In genomic region chr6:83192871-83193746, GRCh38 we compare ENCODE assay signal across 1 cellular context.
TF ChIP-seq lines count a peak whose summit lies in the region.

Gene PGM3, minus strand, starts transcription at chr6:83193265. Its CDS starts 2,253 bp downstream, at chr6:83191012.
Gene RWDD2A, plus strand, starts transcription at chr6:83193357. Its CDS starts 1,095 bp downstream, at chr6:83194452.

TF ChIP-seq in HEK293, 187 proteins besides CTCF, POLR2A, EP300 and RAD21 (continued from another document and continues in another):
- TF ChIP-seq ZNF76 (tag by site-specific recombination; IDR thresholded peaks at IDR 0.05; ENCODE audit: borderline replicate concordance, low read depth) (peak; percentile 79; the same call in 1 of the 2 replicates), YY1 (tag by site-specific recombination; IDR thresholded peaks at IDR 0.05) (peak; percentile 24; the same call in 1 of the 2 replicates), ZNF48 (tag by site-specific recombination; IDR thresholded peaks at IDR 0.05) (no peak), ZNF561 (tag by site-specific recombination; IDR thresholded peaks at IDR 0.05; ENCODE audit: borderline replicate concordance) (no peak; the same call in none of the 2 replicates), RBAK (tag by site-specific recombination; IDR thresholded peaks at IDR 0.05) (no peak), GLIS1 (tag by site-specific recombination; IDR thresholded peaks at IDR 0.05) (peak; percentile 5; the same call in 1 of the 2 replicates), ZNF221 (tag by site-specific recombination; IDR thresholded peaks at IDR 0.05; ENCODE audit: borderline replicate concordance) (no peak), ZNF335 (tag by site-specific recombination; conservative IDR thresholded peaks at IDR 0.05) (peak; percentile 80), HIC1 (tag by site-specific recombination; IDR thresholded peaks at IDR 0.05) (0 out of 2 replicates have a peak, but pooled peaks have one; percentile 35), ZNF394 (tag by site-specific recombination; IDR thresholded peaks at IDR 0.05; ENCODE audit: borderline replicate concordance) (peak; percentile 30; the same call in 1 of the 2 replicates), ZFP41 (tag by site-specific recombination; IDR thresholded peaks at IDR 0.05; ENCODE audit: borderline replicate concordance) (no peak), ZBTB17 (tag by site-specific recombination; IDR thresholded peaks at IDR 0.05) (peak; percentile 56; the same call in 1 of the 2 replicates), ZBTB7A (tag by site-specific recombination; IDR thresholded peaks at IDR 0.05; ENCODE audit: low read depth) (peak; percentile 72; the same call in 1 of the 2 replicates), ZNF24 (tag by site-specific recombination; IDR thresholded peaks at IDR 0.05) (0 out of 2 replicates have a peak, but pooled peaks have one; percentile 43), ZNF324 (tag by site-specific recombination; IDR thresholded peaks at IDR 0.05) (no peak), ZBTB8A (tag by site-specific recombination; IDR thresholded peaks at IDR 0.05) (peak; percentile 88), ZXDB (tag by site-specific recombination; IDR thresholded peaks at IDR 0.05) (peak; percentile 92), ZNF558 (tag by site-specific recombination; IDR thresholded peaks at IDR 0.05) (no peak), ZNF248 (tag by site-specific recombination; IDR thresholded peaks at IDR 0.05) (no peak), ZNF423 (tag by site-specific recombination; IDR thresholded peaks at IDR 0.05) (peak; percentile 92), ZNF623 (tag by site-specific recombination; IDR thresholded peaks at IDR 0.05) (no peak), SCRT2 (tag by site-specific recombination; IDR thresholded peaks at IDR 0.05) (peak; percentile 83), KLF8 (tag by site-specific recombination; IDR thresholded peaks at IDR 0.05) (peak; percentile 69), ZNF600 (tag by site-specific recombination; IDR thresholded peaks at IDR 0.05) (peak; percentile 98), ZNF585B (tag by site-specific recombination; IDR thresholded peaks at IDR 0.05) (0 out of 2 replicates have a peak, but pooled peaks have one; percentile 8), ZFHX2 (tag by site-specific recombination; conservative IDR thresholded peaks at IDR 0.05) (peak; percentile 59; the same call in 1 of the 2 replicates), OSR2 (tag by site-specific recombination; IDR thresholded peaks at IDR 0.05) (no peak), PRDM4 (tag by site-specific recombination; IDR thresholded peaks at IDR 0.05) (no peak), SP7 (tag by site-specific recombination; IDR thresholded peaks at IDR 0.05) (peak; percentile 79), SP2 (tag by site-specific recombination; IDR thresholded peaks at IDR 0.05) (peak; percentile 84), ZNF426 (tag by site-specific recombination; IDR thresholded peaks at IDR 0.05) (no peak), ZNF302 (tag by site-specific recombination; IDR thresholded peaks at IDR 0.05; ENCODE audit: low read depth) (no peak), ZBTB48 (tag by site-specific recombination; IDR thresholded peaks at IDR 0.05) (peak; percentile 75; the same call in 1 of the 2 replicates), ZNF146 (tag by site-specific recombination; IDR thresholded peaks at IDR 0.05) (no peak), ZNF629 (tag by site-specific recombination; IDR thresholded peaks at IDR 0.05) (0 out of 2 replicates have a peak, but pooled peaks have one; percentile 9), MYNN (tag by site-specific recombination; IDR thresholded peaks at IDR 0.05; ENCODE audit: borderline replicate concordance) (0 out of 2 replicates have a peak, but pooled peaks have one; percentile 20), MEIS1 (CRISPR knock-in tag; IDR thresholded peaks at IDR 0.05; ENCODE audit: borderline replicate concordance) (no peak), KLF1 (tag by site-specific recombination; IDR thresholded peaks at IDR 0.05) (peak; percentile 62), WT1 (tag by site-specific recombination; IDR thresholded peaks at IDR 0.05) (no peak), ZNF660 (tag by site-specific recombination; IDR thresholded peaks at IDR 0.05) (peak; percentile 34; the same call in 1 of the 2 replicates), ZNF791 (tag by site-specific recombination; IDR thresholded peaks at IDR 0.05) (no peak), ZNF664 (tag by site-specific recombination; IDR thresholded peaks at IDR 0.05) (no peak), ZNF2 (tag by site-specific recombination; IDR thresholded peaks at IDR 0.05) (peak; percentile 97), ZNF692 (tag by site-specific recombination; IDR thresholded peaks at IDR 0.05) (no peak; the same call in none of the 2 replicates), ZNF624 (tag by site-specific recombination; IDR thresholded peaks at IDR 0.05) (no peak), ZNF449 (tag by site-specific recombination; IDR thresholded peaks at IDR 0.05) (peak; percentile 64), SP3 (tag by site-specific recombination; IDR thresholded peaks at IDR 0.05) (peak; percentile 52; the same call in 1 of the 2 replicates)
- TF ChIP-seq, protein P1, sequence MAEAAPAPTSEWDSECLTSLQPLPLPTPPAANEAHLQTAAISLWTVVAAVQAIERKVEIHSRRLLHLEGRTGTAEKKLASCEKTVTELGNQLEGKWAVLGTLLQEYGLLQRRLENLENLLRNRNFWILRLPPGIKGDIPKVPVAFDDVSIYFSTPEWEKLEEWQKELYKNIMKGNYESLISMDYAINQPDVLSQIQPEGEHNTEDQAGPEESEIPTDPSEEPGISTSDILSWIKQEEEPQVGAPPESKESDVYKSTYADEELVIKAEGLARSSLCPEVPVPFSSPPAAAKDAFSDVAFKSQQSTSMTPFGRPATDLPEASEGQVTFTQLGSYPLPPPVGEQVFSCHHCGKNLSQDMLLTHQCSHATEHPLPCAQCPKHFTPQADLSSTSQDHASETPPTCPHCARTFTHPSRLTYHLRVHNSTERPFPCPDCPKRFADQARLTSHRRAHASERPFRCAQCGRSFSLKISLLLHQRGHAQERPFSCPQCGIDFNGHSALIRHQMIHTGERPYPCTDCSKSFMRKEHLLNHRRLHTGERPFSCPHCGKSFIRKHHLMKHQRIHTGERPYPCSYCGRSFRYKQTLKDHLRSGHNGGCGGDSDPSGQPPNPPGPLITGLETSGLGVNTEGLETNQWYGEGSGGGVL (tag by site-specific recombination; IDR thresholded peaks at IDR 0.05), result no peak
- TF ChIP-seq, protein P2, sequence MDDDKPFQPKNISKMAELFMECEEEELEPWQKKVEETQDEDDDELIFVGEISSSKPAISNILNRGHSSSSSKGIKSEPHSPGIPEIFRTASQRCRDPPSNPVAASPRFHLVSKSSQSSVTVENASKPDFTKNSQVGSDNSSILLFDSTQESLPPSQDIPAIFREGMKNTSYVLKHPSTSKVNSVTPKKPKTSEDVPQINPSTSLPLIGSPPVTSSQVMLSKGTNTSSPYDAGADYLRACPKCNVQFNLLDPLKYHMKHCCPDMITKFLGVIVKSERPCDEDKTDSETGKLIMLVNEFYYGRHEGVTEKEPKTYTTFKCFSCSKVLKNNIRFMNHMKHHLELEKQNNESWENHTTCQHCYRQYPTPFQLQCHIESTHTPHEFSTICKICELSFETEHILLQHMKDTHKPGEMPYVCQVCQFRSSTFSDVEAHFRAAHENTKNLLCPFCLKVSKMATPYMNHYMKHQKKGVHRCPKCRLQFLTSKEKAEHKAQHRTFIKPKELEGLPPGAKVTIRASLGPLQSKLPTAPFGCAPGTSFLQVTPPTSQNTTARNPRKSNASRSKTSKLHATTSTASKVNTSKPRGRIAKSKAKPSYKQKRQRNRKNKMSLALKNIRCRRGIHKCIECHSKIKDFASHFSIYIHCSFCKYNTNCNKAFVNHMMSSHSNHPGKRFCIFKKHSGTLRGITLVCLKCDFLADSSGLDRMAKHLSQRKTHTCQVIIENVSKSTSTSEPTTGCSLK (tag by site-specific recombination; IDR thresholded peaks at IDR 0.05), result no peak
- TF ChIP-seq, protein P3, sequence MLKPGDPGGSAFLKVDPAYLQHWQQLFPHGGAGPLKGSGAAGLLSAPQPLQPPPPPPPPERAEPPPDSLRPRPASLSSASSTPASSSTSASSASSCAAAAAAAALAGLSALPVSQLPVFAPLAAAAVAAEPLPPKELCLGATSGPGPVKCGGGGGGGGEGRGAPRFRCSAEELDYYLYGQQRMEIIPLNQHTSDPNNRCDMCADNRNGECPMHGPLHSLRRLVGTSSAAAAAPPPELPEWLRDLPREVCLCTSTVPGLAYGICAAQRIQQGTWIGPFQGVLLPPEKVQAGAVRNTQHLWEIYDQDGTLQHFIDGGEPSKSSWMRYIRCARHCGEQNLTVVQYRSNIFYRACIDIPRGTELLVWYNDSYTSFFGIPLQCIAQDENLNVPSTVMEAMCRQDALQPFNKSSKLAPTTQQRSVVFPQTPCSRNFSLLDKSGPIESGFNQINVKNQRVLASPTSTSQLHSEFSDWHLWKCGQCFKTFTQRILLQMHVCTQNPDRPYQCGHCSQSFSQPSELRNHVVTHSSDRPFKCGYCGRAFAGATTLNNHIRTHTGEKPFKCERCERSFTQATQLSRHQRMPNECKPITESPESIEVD (tag by site-specific recombination; IDR thresholded peaks at IDR 0.05), result no peak
- TF ChIP-seq, protein P4, sequence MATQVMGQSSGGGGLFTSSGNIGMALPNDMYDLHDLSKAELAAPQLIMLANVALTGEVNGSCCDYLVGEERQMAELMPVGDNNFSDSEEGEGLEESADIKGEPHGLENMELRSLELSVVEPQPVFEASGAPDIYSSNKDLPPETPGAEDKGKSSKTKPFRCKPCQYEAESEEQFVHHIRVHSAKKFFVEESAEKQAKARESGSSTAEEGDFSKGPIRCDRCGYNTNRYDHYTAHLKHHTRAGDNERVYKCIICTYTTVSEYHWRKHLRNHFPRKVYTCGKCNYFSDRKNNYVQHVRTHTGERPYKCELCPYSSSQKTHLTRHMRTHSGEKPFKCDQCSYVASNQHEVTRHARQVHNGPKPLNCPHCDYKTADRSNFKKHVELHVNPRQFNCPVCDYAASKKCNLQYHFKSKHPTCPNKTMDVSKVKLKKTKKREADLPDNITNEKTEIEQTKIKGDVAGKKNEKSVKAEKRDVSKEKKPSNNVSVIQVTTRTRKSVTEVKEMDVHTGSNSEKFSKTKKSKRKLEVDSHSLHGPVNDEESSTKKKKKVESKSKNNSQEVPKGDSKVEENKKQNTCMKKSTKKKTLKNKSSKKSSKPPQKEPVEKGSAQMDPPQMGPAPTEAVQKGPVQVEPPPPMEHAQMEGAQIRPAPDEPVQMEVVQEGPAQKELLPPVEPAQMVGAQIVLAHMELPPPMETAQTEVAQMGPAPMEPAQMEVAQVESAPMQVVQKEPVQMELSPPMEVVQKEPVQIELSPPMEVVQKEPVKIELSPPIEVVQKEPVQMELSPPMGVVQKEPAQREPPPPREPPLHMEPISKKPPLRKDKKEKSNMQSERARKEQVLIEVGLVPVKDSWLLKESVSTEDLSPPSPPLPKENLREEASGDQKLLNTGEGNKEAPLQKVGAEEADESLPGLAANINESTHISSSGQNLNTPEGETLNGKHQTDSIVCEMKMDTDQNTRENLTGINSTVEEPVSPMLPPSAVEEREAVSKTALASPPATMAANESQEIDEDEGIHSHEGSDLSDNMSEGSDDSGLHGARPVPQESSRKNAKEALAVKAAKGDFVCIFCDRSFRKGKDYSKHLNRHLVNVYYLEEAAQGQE (tag by site-specific recombination; IDR thresholded peaks at IDR 0.05), result peak; percentile 36; the same call in 1 of the 2 replicates
